Comparison of ENCODE assay signal across 1 cellular context in genomic region chr5:93246093-93246855, GRCh38.
TF ChIP-seq lines count a peak whose summit lies in the region.

No MANE protein-coding gene starts in this region.

TF ChIP-seq in HepG2, 621 proteins besides CTCF, POLR2A, EP300 and RAD21 (continued from another document and continues in another):
- TF ChIP-seq PRDM4 (CRISPR knock-in tag; IDR thresholded peaks at IDR 0.05; ENCODE audit: borderline replicate concordance) = no peak
- TF ChIP-seq ZNF10 (CRISPR knock-in tag; IDR thresholded peaks at IDR 0.05; ENCODE audit: borderline replicate concordance, low read depth) = no peak
- TF ChIP-seq KLF11 (CRISPR knock-in tag; IDR thresholded peaks at IDR 0.05) = 0 out of 2 replicates have a peak, but pooled peaks have one; percentile 67
- no peak for TF ChIP-seq ZUFSP (CRISPR knock-in tag; IDR thresholded peaks at IDR 0.05; ENCODE audit: borderline replicate concordance)
- no peak for TF ChIP-seq LRRFIP1 (CRISPR knock-in tag; conservative IDR thresholded peaks at IDR 0.05)
- TF ChIP-seq RFX1 (IDR thresholded peaks at IDR 0.05) = no peak
- no peak for TF ChIP-seq ZNF296 (CRISPR knock-in tag; conservative IDR thresholded peaks at IDR 0.05)
- no peak for TF ChIP-seq ZNF333 (CRISPR knock-in tag; IDR thresholded peaks at IDR 0.05; ENCODE audit: borderline replicate concordance)
- TF ChIP-seq MEIS2 (CRISPR knock-in tag; IDR thresholded peaks at IDR 0.05) = peak; percentile 67
- TF ChIP-seq HIVEP1 (CRISPR knock-in tag; IDR thresholded peaks at IDR 0.05) = no peak
- TF ChIP-seq TOE1 (CRISPR knock-in tag; IDR thresholded peaks at IDR 0.05) = peak; percentile 81; the same call in 1 of the 2 replicates
- TF ChIP-seq ASH2L (IDR thresholded peaks at IDR 0.05; ENCODE audit: insufficient read length, low read depth, low read length) = peak; percentile 96
- peak; percentile 95 for TF ChIP-seq HMG20B (CRISPR knock-in tag; conservative IDR thresholded peaks at IDR 0.05)
- peak; percentile 83 for TF ChIP-seq ARNTL (CRISPR knock-in tag; IDR thresholded peaks at IDR 0.05)
- no peak for TF ChIP-seq PREB (CRISPR knock-in tag; IDR thresholded peaks at IDR 0.05)
- no peak; the same call in 1 of the 2 replicates for TF ChIP-seq FOSL1 (CRISPR knock-in tag; IDR thresholded peaks at IDR 0.05; ENCODE audit: borderline replicate concordance)
- 0 out of 2 replicates have a peak, but pooled peaks have one; percentile 68 for TF ChIP-seq KIAA2018 (CRISPR knock-in tag; IDR thresholded peaks at IDR 0.05; ENCODE audit: borderline replicate concordance)
- TF ChIP-seq CREB3 (CRISPR knock-in tag; IDR thresholded peaks at IDR 0.05) = no peak
- peak; percentile 90; the same call in 1 of the 2 replicates for TF ChIP-seq NCOR1 (IDR thresholded peaks at IDR 0.05; ENCODE audit: borderline replicate concordance, low read length)
- TF ChIP-seq FOSL2 (CRISPR knock-in tag; IDR thresholded peaks at IDR 0.05) = peak; percentile 89
- TF ChIP-seq MEIS1 (CRISPR knock-in tag; IDR thresholded peaks at IDR 0.05; ENCODE audit: borderline replicate concordance) = peak; percentile 81
- TF ChIP-seq HMG20A (CRISPR knock-in tag; IDR thresholded peaks at IDR 0.05; ENCODE audit: borderline replicate concordance) = peak; percentile 98
- peak; percentile 12 to 91; a peak in 3 of 4 replicates for TF ChIP-seq REST (IDR thresholded peaks at IDR 0.05; ENCODE audit: borderline replicate concordance in 1 of 2, low read depth in 1 of 2, low read length in 2 of 2)
- TF ChIP-seq BORCS8-MEF2B (CRISPR knock-in tag; IDR thresholded peaks at IDR 0.05) = peak; percentile 86
- peak; percentile 53 for TF ChIP-seq UBTF (CRISPR knock-in tag; IDR thresholded peaks at IDR 0.05)
- 0 out of 2 replicates have a peak, but pooled peaks have one; percentile 50 for TF ChIP-seq CENPBD1 (CRISPR knock-in tag; IDR thresholded peaks at IDR 0.05; ENCODE audit: borderline replicate concordance, low read depth)
- peak; percentile 97 for TF ChIP-seq SNAPC2 (CRISPR knock-in tag; IDR thresholded peaks at IDR 0.05)
- peak; percentile 95 for TF ChIP-seq CREM (IDR thresholded peaks at IDR 0.05)
- no peak for TF ChIP-seq CREM (CRISPR knock-in tag; IDR thresholded peaks at IDR 0.05)
